In genomic region chr3:112388972-112389371, GRCh38 we compare ENCODE assay signal across 20 cellular contexts. TPM values are rescaled to one million over a fixed set of nuclear protein-coding genes. Genes with fewer than 3 reads are reported as not detected.
A peak's percentile ranks its signal among the peaks of the same experiment; 100 is the strongest.
DNase-seq lines count a peak whose midpoint lies in the region; ATAC-seq and TF ChIP-seq lines count a peak whose summit lies in the region.
"Had no signal": no experiment of that assay in that cellular context is flagged by ENCODE, and none has a peak within 500 bp of the region (broad histone marks: within the 10 kb centered on the region; RNA-seq: fewer than 3 reads in every experiment).

No MANE protein-coding gene starts in this region.

- no peak for DNase-seq in activated T-cell treated with anti-CD3 and anti-CD28 coated beads, Interleukin-2, amount 50 U/mL, for 72 hours
- no peak for DNase-seq in activated T-cell treated with anti-CD3 and anti-CD28 coated beads for 4 hours
- DNase-seq in hepatocyte (ENCODE audit: low spot score), result no peak
- no peak for DNase-seq in neural progenitor cell (ENCODE audit: low spot score)
- no peak for DNase-seq in activated CD8-positive, alpha-beta T cell treated with anti-CD3 and anti-CD28 coated beads for 36 hours
- no peak for DNase-seq in stomach
- no peak for DNase-seq in Peyer's patch
- DNase-seq: CD8-positive, alpha-beta memory T cell; DND-41; NCI-H1048; NCI-H1436 treated with DMSO at 0.1 percent for 48 hours; NCI-H2029 treated with DMSO at 0.1 percent for 48 hours; NCI-H2171 treated with DMSO at 0.1 percent for 48 hours; NCI-H446 treated with DMSO at 0.1 percent for 48 hours; NK-92 treated with Interleukin-12 subunit alpha and Interleukin-12 subunit beta, amount 100 ng/mL, for 24 hours had no signal

- H3K4me2 ChIP-seq in hepatocyte, result no peak overlapping the region
- H3K4me2 ChIP-seq in neural progenitor cell, result no peak overlapping the region
- H3K4me2 ChIP-seq: KMS-11 had no signal

- no peak for TF ChIP-seq CTCF in hepatocyte (IDR thresholded peaks at IDR 0.05; ENCODE audit: poor library complexity)
- TF ChIP-seq CTCF in neural progenitor cell (IDR thresholded peaks at IDR 0.05), result no peak
- TF ChIP-seq CTCF in activated CD8-positive, alpha-beta T cell treated with anti-CD3 and anti-CD28 coated beads for 36 hours (IDR thresholded peaks at IDR 0.05), result no peak
- TF ChIP-seq CTCF in stomach (IDR thresholded peaks at IDR 0.05), result no peak
- no peak for TF ChIP-seq CTCF in Peyer's patch (IDR thresholded peaks at IDR 0.05)

- CTCF ChIA-PET in activated CD8-positive, alpha-beta T cell treated with anti-CD3 and anti-CD28 coated beads for 36 hours (lab: Charles Lee), result no interaction called here

- H3K27ac ChIP-seq in hepatocyte (peak overlapping the region; percentile 23), neural progenitor cell (no peak overlapping the region), stomach (no peak overlapping the region), Peyer's patch (no peak overlapping the region)
- H3K27ac ChIP-seq: KMS-11 had no signal

- H3K27ac Mint-ChIP-seq in activated T-cell treated with anti-CD3 and anti-CD28 coated beads, Interleukin-2, amount 50 U/mL, for 72 hours, result peak overlapping the region; percentile 7
- H3K27ac Mint-ChIP-seq in neural progenitor cell, result no peak overlapping the region
- no peak overlapping the region for H3K27ac Mint-ChIP-seq in activated CD8-positive, alpha-beta T cell treated with anti-CD3 and anti-CD28 coated beads for 36 hours

- TF ChIP-seq POLR2A in stomach (IDR thresholded peaks at IDR 0.05) (no peak), Peyer's patch (IDR thresholded peaks at IDR 0.05) (no peak)

- peaks cover 3 to 8% of the 10 kb centered on the region in 2 donors for H3K9me3 Mint-ChIP-seq in activated T-cell treated with anti-CD3 and anti-CD28 coated beads, Interleukin-2, amount 50 U/mL, for 72 hours
- peaks cover 14% of the 10 kb centered on the region for H3K9me3 Mint-ChIP-seq in neural progenitor cell
- H3K9me3 Mint-ChIP-seq in activated CD8-positive, alpha-beta T cell treated with anti-CD3 and anti-CD28 coated beads for 36 hours, result peaks cover 11% of the 10 kb centered on the region

- intact Hi-C loops in activated CD8-positive, alpha-beta T cell treated with anti-CD3 and anti-CD28 coated beads for 36 hours (cut with micrococcal nuclease), result no loop called here
- intact Hi-C loops in stomach (cut with DNase I; ENCODE audit: low total_unique reads), result no loop called here

- ATAC-seq in activated T-cell treated with anti-CD3 and anti-CD28 coated beads, Interleukin-2, amount 50 U/mL, for 72 hours (replicated peaks in 1 of 2), result no peak
- no peak for ATAC-seq in activated CD8-positive, alpha-beta T cell treated with anti-CD3 and anti-CD28 coated beads for 36 hours
- ATAC-seq: HCT116 had no signal

- no peak overlapping the region for H2AFZ ChIP-seq in hepatocyte
- peak overlapping the region; percentile 32 for H2AFZ ChIP-seq in neural progenitor cell (replicated peaks)

- H3K9me3 ChIP-seq in hepatocyte (ENCODE audit: low read depth) (no peaks in the 10 kb centered on the region), neural progenitor cell (ENCODE audit: low read depth) (peaks cover 9% of the 10 kb centered on the region), stomach (no peaks in the 10 kb centered on the region), Peyer's patch (no peaks in the 10 kb centered on the region)

- peaks cover 79% of the 10 kb centered on the region for H3K4me1 Mint-ChIP-seq in activated T-cell treated with anti-CD3 and anti-CD28 coated beads, Interleukin-2, amount 50 U/mL, for 72 hours (ENCODE audit: low read depth)
- H3K4me1 Mint-ChIP-seq in neural progenitor cell, result peaks cover 20% of the 10 kb centered on the region
- H3K4me1 Mint-ChIP-seq in activated CD8-positive, alpha-beta T cell treated with anti-CD3 and anti-CD28 coated beads for 36 hours (ENCODE audit: low read depth), result peaks cover 35% of the 10 kb centered on the region

- H3K27me3 Mint-ChIP-seq in activated T-cell treated with anti-CD3 and anti-CD28 coated beads, Interleukin-2, amount 50 U/mL, for 72 hours (ENCODE audit: low read depth), result no peaks in the 10 kb centered on the region
- no peaks in the 10 kb centered on the region for H3K27me3 Mint-ChIP-seq in neural progenitor cell (ENCODE audit: insufficient read depth, low read depth)
- no peaks in the 10 kb centered on the region for H3K27me3 Mint-ChIP-seq in activated CD8-positive, alpha-beta T cell treated with anti-CD3 and anti-CD28 coated beads for 36 hours

- H3K27me3 ChIP-seq in hepatocyte, result no peaks in the 10 kb centered on the region
- H3K27me3 ChIP-seq in neural progenitor cell, result no peaks in the 10 kb centered on the region
- H3K27me3 ChIP-seq in stomach, result no peaks in the 10 kb centered on the region
- H3K27me3 ChIP-seq in Peyer's patch, result no peaks in the 10 kb centered on the region
- H3K27me3 ChIP-seq: BLaER1 treated with 17β-estradiol and CSF1 and Interleukin-3, amounts not matched to agents 10 nM and 100 nM had no signal

- H3K36me3 ChIP-seq in hepatocyte (replicated peaks; ENCODE audit: insufficient read depth, low read depth) (no peaks in the 10 kb centered on the region), neural progenitor cell (peaks cover 4% of the 10 kb centered on the region), stomach (no peaks in the 10 kb centered on the region), Peyer's patch (no peaks in the 10 kb centered on the region)
- H3K36me3 ChIP-seq: BLaER1 treated with 17β-estradiol and CSF1 and Interleukin-3, amounts not matched to agents 10 nM and 100 nM had no signal

- H3K9ac ChIP-seq in neural progenitor cell, result no peak overlapping the region
- H3K9ac ChIP-seq: BLaER1 treated with 17β-estradiol and CSF1 and Interleukin-3, amounts not matched to agents 10 nM and 100 nM; KMS-11 had no signal

- H4K20me1 ChIP-seq in hepatocyte (ENCODE audit: insufficient read depth, poor library complexity, severe bottlenecking) (no peaks in the 10 kb centered on the region), neural progenitor cell (ENCODE audit: low read depth) (no peaks in the 10 kb centered on the region)
- H4K20me1 ChIP-seq: BLaER1 treated with 17β-estradiol and CSF1 and Interleukin-3, amounts not matched to agents 10 nM and 100 nM had no signal

- H3K4me3 Mint-ChIP-seq in activated T-cell treated with anti-CD3 and anti-CD28 coated beads, Interleukin-2, amount 50 U/mL, for 72 hours, result peak overlapping the region in 1 of 2 donors; percentile 46
- no peak overlapping the region for H3K4me3 Mint-ChIP-seq in neural progenitor cell
- no peak overlapping the region for H3K4me3 Mint-ChIP-seq in activated CD8-positive, alpha-beta T cell treated with anti-CD3 and anti-CD28 coated beads for 36 hours
- H3K4me3 Mint-ChIP-seq: CD8-positive, alpha-beta memory T cell had no signal

- H3K36me3 Mint-ChIP-seq in activated T-cell treated with anti-CD3 and anti-CD28 coated beads, Interleukin-2, amount 50 U/mL, for 72 hours (ENCODE audit: insufficient read depth in 2 of 2), result peaks cover 5 to 11% of the 10 kb centered on the region in 2 donors
- peaks cover 4% of the 10 kb centered on the region for H3K36me3 Mint-ChIP-seq in neural progenitor cell
- H3K36me3 Mint-ChIP-seq in activated CD8-positive, alpha-beta T cell treated with anti-CD3 and anti-CD28 coated beads for 36 hours (ENCODE audit: low read depth), result no peaks in the 10 kb centered on the region

- H3K4me3 ChIP-seq in hepatocyte, result no peak overlapping the region
- H3K4me3 ChIP-seq in neural progenitor cell, result no peak overlapping the region
- H3K4me3 ChIP-seq in stomach, result no peak overlapping the region
- H3K4me3 ChIP-seq in Peyer's patch, result no peak overlapping the region
- H3K4me3 ChIP-seq: BLaER1 treated with 17β-estradiol and CSF1 and Interleukin-3, amounts not matched to agents 10 nM and 100 nM had no signal

- no peaks in the 10 kb centered on the region for H3K9me2 ChIP-seq in hepatocyte (replicated peaks; ENCODE audit: insufficient read depth)

- H3K79me2 ChIP-seq in hepatocyte, result no peaks in the 10 kb centered on the region
- no peaks in the 10 kb centered on the region for H3K79me2 ChIP-seq in neural progenitor cell (ENCODE audit: low read depth)

- TF ChIP-seq EP300 in stomach (IDR thresholded peaks at IDR 0.05), result no peak

- POLR2A ChIA-PET in activated CD8-positive, alpha-beta T cell treated with anti-CD3 and anti-CD28 coated beads for 36 hours (lab: Charles Lee), result interaction anchor here (1.5 kb wide), 1 partner anchor 24 kb away, joined by 3 read pairs; no protein-coding TSS in a partner anchor

- peaks cover 17% of the 10 kb centered on the region for H3F3A ChIP-seq in neural progenitor cell (ENCODE audit: low read depth)

- peaks cover 21% of the 10 kb centered on the region for H3K4me1 ChIP-seq in hepatocyte (ENCODE audit: insufficient read depth)
- peaks cover 14% of the 10 kb centered on the region for H3K4me1 ChIP-seq in neural progenitor cell
- peaks cover 6 to 18% (median 9%) of the 10 kb centered on the region in 4 donors for H3K4me1 ChIP-seq in stomach
- no peaks in the 10 kb centered on the region for H3K4me1 ChIP-seq in Peyer's patch

RNA-seq across cellular contexts. Expression of gene CD200, which starts 56.0 kb away (rescaled TPM):
- 10 to 100 TPM; 23.5 to 27.4 TPM for total RNA-seq in activated T-cell treated with anti-CD3 and anti-CD28 coated beads, Interleukin-2, amount 50 U/mL, for 72 hours
- total RNA-seq in hepatocyte (6.7 and 12.6 TPM in 2 replicates), neural progenitor cell (ENCODE audit: low replicate concordance) (41.5 and 48.4 TPM in 2 replicates), stomach (10 to 100 TPM in 2 of 5 donors, 1 to 10 TPM in 3; 3.2 to 50.0 (median 9.0) TPM), Peyer's patch (10 to 100 TPM in 1 of 4 donors, 1 to 10 TPM in 3; 3.7 to 15.4 (median 7.1) TPM)
- polyA plus RNA-seq in hepatocyte (14.2 and 16.8 TPM in 2 replicates), stomach (1 to 10 TPM; 2.2 to 4.2 (median 2.7) TPM)
- total RNA-seq in activated CD8-positive, alpha-beta T cell treated with anti-CD3 and anti-CD28 coated beads for 36 hours, result 10 to 100 TPM; 15.7 to 16.7 TPM
- total RNA-seq: MCF 10A, OCI-LY7 had no signal
